Comparison of ENCODE assay signal across 16 cellular contexts in the genomic region with DNA sequence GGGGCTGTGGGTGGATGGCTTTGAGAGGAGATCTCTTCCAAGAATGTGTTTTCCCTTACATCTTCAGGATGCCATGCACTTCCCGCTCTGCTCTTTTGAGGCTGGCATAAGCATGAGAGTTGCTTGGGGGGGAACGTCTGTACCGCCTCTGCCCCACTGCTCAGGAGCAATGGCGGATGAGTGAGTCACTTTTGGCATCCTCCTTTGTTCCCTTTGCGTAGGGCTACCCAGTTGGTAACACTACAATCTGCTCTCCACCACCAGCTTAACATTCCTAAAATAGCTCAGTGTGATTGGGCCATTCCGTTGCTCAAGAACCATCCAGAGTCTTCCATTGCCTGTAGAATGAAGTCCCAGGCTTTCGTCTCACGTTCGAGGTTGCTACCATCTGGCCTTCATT.
A peak's percentile ranks its signal among the peaks of the same experiment; 100 is the strongest.
DNase-seq lines count a peak whose midpoint lies in the region; ATAC-seq and TF ChIP-seq lines count a peak whose summit lies in the region.
"Had no signal": no experiment of that assay in that cellular context is flagged by ENCODE, and none has a peak within 500 bp of the region (broad histone marks: within the 10 kb centered on the region; RNA-seq: fewer than 3 reads in every experiment).

No MANE protein-coding gene starts in this region.

- H3K4me3 ChIP-seq in osteoblast (ENCODE audit: insufficient read depth, low read length) = no peak overlapping the region
- H3K4me3 ChIP-seq: GM23248 had no signal

- TF ChIP-seq CTCF in osteoblast (IDR thresholded peaks at IDR 0.05; ENCODE audit: extremely low read depth, low read depth, low read length) = no peak

- no peak overlapping the region for H2AFZ ChIP-seq in osteoblast (ENCODE audit: low read length)
- H2AFZ ChIP-seq: GM23248 had no signal

- H3K27me3 ChIP-seq in osteoblast (ENCODE audit: insufficient read depth, low read length) = peaks cover 53% of the 10 kb centered on the region

- no peaks in the 10 kb centered on the region for H3K4me1 ChIP-seq in osteoblast (ENCODE audit: insufficient read depth, low read length)

- DNase-seq in H4 (ENCODE audit: low spot score) (peak; percentile 11), SW480 (ENCODE audit: low spot score) (peak; percentile 30), left ventricle myocardium superior (no peak), osteoblast (ENCODE audit: insufficient read length, low spot score, missing footprints) (no peak), NCI-H82 (lab: John Stamatoyannopoulos, UW) (no peak)
- DNase-seq in stimulated activated CD8-positive, alpha-beta memory T cell treated with anti-CD3 and anti-CD28 coated beads, Interleukin-4, amount 100 ng/mL, for 48 hours = peak; percentile 19
- DNase-seq in activated CD8-positive, alpha-beta memory T cell treated with anti-CD3 and anti-CD28 coated beads for 24 hours = no peak
- DNase-seq: activated CD4-positive, alpha-beta T cell treated with anti-CD3 and anti-CD28 coated beads for 36 hours; activated T-cell treated with anti-CD3 and anti-CD28 coated beads, Interleukin-2, amount 50 U/mL, for 72 hours; CD8-positive, alpha-beta T cell; GDM1; GM23248; MM.1S; nephron progenitor cell had no signal

- no peaks in the 10 kb centered on the region for H4K20me1 ChIP-seq in osteoblast (ENCODE audit: insufficient read depth, low read length)

- ATAC-seq in left ventricle myocardium superior = peak; percentile 49
- no peak for ATAC-seq in HG02840 (IDR thresholded peaks at IDR 0.05; ENCODE audit: low FRiP score, unreplicated experiment)
- ATAC-seq: activated CD4-positive, alpha-beta T cell treated with anti-CD3 and anti-CD28 coated beads for 36 hours; activated T-cell treated with anti-CD3 and anti-CD28 coated beads, Interleukin-2, amount 50 U/mL, for 72 hours; CD8-positive, alpha-beta T cell; Panc1 had no signal

- no peak overlapping the region for H3K4me2 ChIP-seq in osteoblast (ENCODE audit: insufficient read depth, low read length)

- H3K27ac ChIP-seq in osteoblast (ENCODE audit: low read depth, low read length) = no peak overlapping the region
- H3K27ac ChIP-seq: GM23248 had no signal

- no peaks in the 10 kb centered on the region for H3K9me3 ChIP-seq in osteoblast (ENCODE audit: low read depth, low read length)

- no peaks in the 10 kb centered on the region for H3K79me2 ChIP-seq in osteoblast (ENCODE audit: insufficient read depth, low read length)

- intact Hi-C loops in left ventricle myocardium superior (cut with micrococcal nuclease) = no loop called here

- no peaks in the 10 kb centered on the region for H3K36me3 ChIP-seq in osteoblast (ENCODE audit: insufficient read depth, low read length)

Comparison
In these comparisons a context has a peak if more than half of its experiments do, and no peak if none do; other contexts are left out.
1. DNase-seq: peak in H4 (single experiment), SW480 (single experiment) and stimulated activated CD8-positive, alpha-beta memory T cell treated with anti-CD3 and anti-CD28 coated beads, Interleukin-4, amount 100 ng/mL, for 48 hours (single experiment); none in left ventricle myocardium superior (single experiment), osteoblast (single experiment), NCI-H82 (single experiment) and activated CD8-positive, alpha-beta memory T cell treated with anti-CD3 and anti-CD28 coated beads for 24 hours (single experiment).